22 cellular contexts compared by ENCODE assay signal in the genomic region with DNA sequence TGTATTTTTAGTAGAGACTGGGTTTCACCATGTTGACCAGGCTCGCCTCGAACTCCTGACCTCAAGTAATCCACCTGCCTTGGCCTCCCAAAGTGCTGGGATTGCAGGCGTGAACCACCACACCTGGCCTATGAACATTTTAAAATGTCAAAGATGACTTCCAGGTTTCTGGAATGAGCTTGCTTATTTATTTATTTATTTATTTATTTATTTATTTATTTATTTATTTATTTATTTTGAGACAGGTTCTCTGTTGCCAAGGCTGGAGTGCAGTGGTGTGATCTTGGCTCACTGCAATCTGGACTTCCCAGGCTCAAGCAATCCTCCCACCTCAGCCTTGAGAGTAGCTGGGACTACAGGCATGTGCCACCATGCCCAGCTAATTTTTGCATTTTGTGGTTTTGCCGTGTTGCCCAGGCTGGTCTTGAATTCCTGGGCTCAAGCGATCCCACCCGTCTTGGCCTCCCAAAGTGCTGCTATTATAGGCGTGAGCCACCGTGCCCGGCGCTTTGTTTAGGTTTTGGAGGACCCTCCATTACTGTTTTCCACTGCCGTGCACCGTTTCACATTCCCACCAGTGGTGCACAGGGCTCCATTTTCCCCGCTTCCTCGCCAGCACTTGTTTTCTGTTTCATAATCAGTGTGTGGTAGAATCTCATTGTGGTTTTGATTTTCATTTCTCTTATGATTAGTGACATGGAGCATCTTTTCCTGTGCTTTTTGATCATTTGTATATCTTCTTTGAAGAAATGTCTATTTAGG. TPM values are rescaled to one million over a fixed set of nuclear protein-coding genes. Genes with fewer than 3 reads are reported as not detected.
DNase-seq lines count a peak whose midpoint lies in the region; ATAC-seq, FAIRE-seq and TF ChIP-seq lines count a peak whose summit lies in the region.
"Had no signal": no experiment of that assay in that cellular context is flagged by ENCODE, and none has a peak within 500 bp of the region (broad histone marks: within the 10 kb centered on the region; RNA-seq: fewer than 3 reads in every experiment).

No MANE protein-coding gene starts in this region.

- TF ChIP-seq RAD21 in A549 (conservative IDR thresholded peaks at IDR 0.05 in 1 of 2, IDR thresholded peaks at IDR 0.05 in 1 of 2): no peak

- H3K27me3 ChIP-seq in left lung: no peaks in the 10 kb centered on the region
- H3K27me3 ChIP-seq: BE2C, transverse colon had no signal

- H3K27me3 Mint-ChIP-seq in activated CD4-positive, alpha-beta T cell treated with anti-CD3 and anti-CD28 coated beads for 36 hours: no peaks in the 10 kb centered on the region
- H3K27me3 Mint-ChIP-seq in activated CD4-positive, alpha-beta T cell treated with anti-CD3 and anti-CD28 coated beads, Interleukin-2, amount 10 ng/mL, durations not matched to agents 7 days and 5 days: no peaks in the 10 kb centered on the region
- no peaks in the 10 kb centered on the region for H3K27me3 Mint-ChIP-seq in T-helper 17 cell
- H3K27me3 Mint-ChIP-seq in activated naive CD8-positive, alpha-beta T cell treated with anti-CD3 and anti-CD28 coated beads, Interleukin-2, amount 10 ng/mL, durations not matched to agents 7 days and 5 days: no peaks in the 10 kb centered on the region
- H3K27me3 Mint-ChIP-seq: naive B cell had no signal

- intact Hi-C loops in activated CD4-positive, alpha-beta T cell treated with anti-CD3 and anti-CD28 coated beads for 36 hours (cut with DNase I, micrococcal nuclease): loop anchor here in 1 of 2 experiments (10.0 kb wide), 2 partner anchors 193 to 283 kb away; no protein-coding TSS in a partner anchor
- intact Hi-C loops in Right ventricle myocardium inferior (cut with DNase I) (no loop called here), left lung (cut with DNase I) (no loop called here)

- peak overlapping the region; percentile 17 for H3K27ac Mint-ChIP-seq in activated CD4-positive, alpha-beta T cell treated with anti-CD3 and anti-CD28 coated beads for 36 hours
- no peak overlapping the region for H3K27ac Mint-ChIP-seq in activated CD4-positive, alpha-beta T cell treated with anti-CD3 and anti-CD28 coated beads, Interleukin-2, amount 10 ng/mL, durations not matched to agents 7 days and 5 days
- no peak overlapping the region for H3K27ac Mint-ChIP-seq in T-helper 17 cell
- peak overlapping the region; percentile 59 for H3K27ac Mint-ChIP-seq in activated naive CD8-positive, alpha-beta T cell treated with anti-CD3 and anti-CD28 coated beads, Interleukin-2, amount 10 ng/mL, durations not matched to agents 7 days and 5 days
- H3K27ac Mint-ChIP-seq: T-helper 1 cell treated with Interleukin-12 subunit alpha and Interleukin-12 subunit beta and Interleukin-4 antibody, amounts not matched to agents 30 μg/mL and 1 μg/mL, for 36 hours; WTC11 had no signal

- FAIRE-seq in A549 (lab: Jason Lieb, UNC): no peak
- FAIRE-seq: G401.6 had no signal

- TF ChIP-seq CTCF in A549 (IDR thresholded peaks at IDR 0.05) (no peak), left lung (IDR thresholded peaks at IDR 0.05) (no peak)

- H3K4me1 Mint-ChIP-seq in activated CD4-positive, alpha-beta T cell treated with anti-CD3 and anti-CD28 coated beads for 36 hours: peaks cover 14% of the 10 kb centered on the region
- peaks cover 12% of the 10 kb centered on the region for H3K4me1 Mint-ChIP-seq in activated CD4-positive, alpha-beta T cell treated with anti-CD3 and anti-CD28 coated beads, Interleukin-2, amount 10 ng/mL, durations not matched to agents 7 days and 5 days
- peaks cover 15% of the 10 kb centered on the region for H3K4me1 Mint-ChIP-seq in T-helper 17 cell
- H3K4me1 Mint-ChIP-seq in activated naive CD8-positive, alpha-beta T cell treated with anti-CD3 and anti-CD28 coated beads, Interleukin-2, amount 10 ng/mL, durations not matched to agents 7 days and 5 days: peaks cover 12% of the 10 kb centered on the region
- H3K4me1 Mint-ChIP-seq: WTC11 had no signal

- TF ChIP-seq POLR2A in A549 (IDR thresholded peaks at IDR 0.05; ENCODE audit: low read length): no peak

- H3K27ac ChIP-seq in A549: no peak overlapping the region
- no peak overlapping the region for H3K27ac ChIP-seq in left lung
- H3K27ac ChIP-seq: 22Rv1, transverse colon had no signal

- CTCF ChIA-PET in activated CD4-positive, alpha-beta T cell treated with anti-CD3 and anti-CD28 coated beads for 36 hours (lab: Charles Lee): interaction anchor here (0.6 to 1.6 kb wide), 3 partner anchors 10 to 534 kb away, joined by 3 to 4 read pairs (median 4); no protein-coding TSS in a partner anchor
- CTCF ChIA-PET in activated CD4-positive, alpha-beta T cell treated with anti-CD3 and anti-CD28 coated beads, Interleukin-2, amount 10 ng/mL, durations not matched to agents 7 days and 5 days (lab: Charles Lee): interaction anchor here (0.6 to 2.0 kb wide), 3 partner anchors 18 to 118 kb away, joined by 4 to 7 read pairs (median 5); a partner anchor contains a TSS
- CTCF ChIA-PET in A549 (lab: Yijun Ruan, JAX): interaction anchor here (0.8 kb wide), 1 partner anchor 118 kb away, joined by 3 read pairs; no protein-coding TSS in a partner anchor

- POLR2A ChIA-PET in activated CD4-positive, alpha-beta T cell treated with anti-CD3 and anti-CD28 coated beads for 36 hours (lab: Charles Lee): interaction anchor here (0.5 to 1.0 kb wide), 2 partner anchors 79 to 178 kb away, joined by 3 read pairs; no protein-coding TSS in a partner anchor
- POLR2A ChIA-PET in activated CD4-positive, alpha-beta T cell treated with anti-CD3 and anti-CD28 coated beads, Interleukin-2, amount 10 ng/mL, durations not matched to agents 7 days and 5 days (lab: Charles Lee): no interaction called here
- POLR2A ChIA-PET in A549 (lab: Yijun Ruan, JAX): no interaction called here
- POLR2A ChIA-PET in activated naive CD8-positive, alpha-beta T cell treated with anti-CD3 and anti-CD28 coated beads, Interleukin-2, amount 10 ng/mL, durations not matched to agents 7 days and 5 days (lab: Charles Lee): no interaction called here

- DNase-seq in activated CD4-positive, alpha-beta T cell treated with anti-CD3 and anti-CD28 coated beads for 36 hours: peak; percentile 66
- DNase-seq in activated CD4-positive, alpha-beta T cell treated with anti-CD3 and anti-CD28 coated beads, Interleukin-2, amount 10 ng/mL, durations not matched to agents 7 days and 5 days: no peak
- DNase-seq in A549 (ENCODE audit: low read depth in 1 of 2, low spot score in 1 of 2) (no peak), T-helper 17 cell (no peak), Right ventricle myocardium inferior (ENCODE audit: missing footprints) (no peak), left lung (no peak)
- DNase-seq in activated naive CD8-positive, alpha-beta T cell treated with anti-CD3 and anti-CD28 coated beads, Interleukin-2, amount 10 ng/mL, durations not matched to agents 7 days and 5 days: no peak
- DNase-seq: BE2C, hippocampal formation, islet precursor cell, KBM-7, naive B cell, NCI-H2081 treated with DMSO at 0.1 percent for 48 hours, OCI-M1, posterior cingulate gyrus, transverse colon had no signal

- H3K9me3 Mint-ChIP-seq in activated CD4-positive, alpha-beta T cell treated with anti-CD3 and anti-CD28 coated beads for 36 hours (ENCODE audit: low read depth): no peaks in the 10 kb centered on the region
- H3K9me3 Mint-ChIP-seq in activated CD4-positive, alpha-beta T cell treated with anti-CD3 and anti-CD28 coated beads, Interleukin-2, amount 10 ng/mL, durations not matched to agents 7 days and 5 days: no peaks in the 10 kb centered on the region
- no peaks in the 10 kb centered on the region for H3K9me3 Mint-ChIP-seq in activated naive CD8-positive, alpha-beta T cell treated with anti-CD3 and anti-CD28 coated beads, Interleukin-2, amount 10 ng/mL, durations not matched to agents 7 days and 5 days
- H3K9me3 Mint-ChIP-seq: naive B cell; T-helper 1 cell treated with Interleukin-12 subunit alpha and Interleukin-12 subunit beta and Interleukin-4 antibody, amounts not matched to agents 30 μg/mL and 1 μg/mL, for 36 hours; WTC11 had no signal

- H3K4me2 ChIP-seq in A549: no peak overlapping the region

- H3K9me3 ChIP-seq in A549 (no peaks in the 10 kb centered on the region), T-helper 17 cell (ENCODE audit: control insufficient read depth, low read length, poor library complexity, severe bottlenecking) (no peaks in the 10 kb centered on the region), left lung (no peaks in the 10 kb centered on the region)
- H3K9me3 ChIP-seq: BE2C, transverse colon had no signal

- no peak overlapping the region for H3K4me3 ChIP-seq in A549
- H3K4me3 ChIP-seq in left lung: no peak overlapping the region
- H3K4me3 ChIP-seq: transverse colon had no signal

- H3K4me1 ChIP-seq in A549: no peaks in the 10 kb centered on the region
- no peaks in the 10 kb centered on the region for H3K4me1 ChIP-seq in left lung
- H3K4me1 ChIP-seq: BE2C, transverse colon had no signal

- peak; percentile 88 for ATAC-seq in activated CD4-positive, alpha-beta T cell treated with anti-CD3 and anti-CD28 coated beads for 36 hours
- ATAC-seq in A549: no peak
- ATAC-seq in T-helper 17 cell: peak; percentile 21
- peak; percentile 19 for ATAC-seq in activated naive CD8-positive, alpha-beta T cell treated with anti-CD3 and anti-CD28 coated beads, Interleukin-2, amount 10 ng/mL, durations not matched to agents 7 days and 5 days (ENCODE audit: low read depth)
- no peak for ATAC-seq in Right ventricle myocardium inferior
- ATAC-seq in left lung: no peak
- no peak for ATAC-seq in GM19397 (IDR thresholded peaks at IDR 0.05; ENCODE audit: unreplicated experiment)
- ATAC-seq: WTC11 had no signal

- 94% methylated on average over 14 of the region's 14 CpGs for WGBS in A549 (ENCODE audit: missing lambda C conversion rate)

- no peak overlapping the region for H3K4me3 Mint-ChIP-seq in activated CD4-positive, alpha-beta T cell treated with anti-CD3 and anti-CD28 coated beads for 36 hours
- H3K4me3 Mint-ChIP-seq in activated CD4-positive, alpha-beta T cell treated with anti-CD3 and anti-CD28 coated beads, Interleukin-2, amount 10 ng/mL, durations not matched to agents 7 days and 5 days: no peak overlapping the region
- peak overlapping the region; percentile 61 for H3K4me3 Mint-ChIP-seq in T-helper 17 cell
- H3K4me3 Mint-ChIP-seq in activated naive CD8-positive, alpha-beta T cell treated with anti-CD3 and anti-CD28 coated beads, Interleukin-2, amount 10 ng/mL, durations not matched to agents 7 days and 5 days: peak overlapping the region; percentile 7
- H3K4me3 Mint-ChIP-seq: naive B cell; T-helper 1 cell treated with Interleukin-12 subunit alpha and Interleukin-12 subunit beta and Interleukin-4 antibody, amounts not matched to agents 30 μg/mL and 1 μg/mL, for 36 hours; WTC11 had no signal

- H3K36me3 ChIP-seq in left lung: peaks cover 0 to 97% of the 10 kb centered on the region in 2 donors

- no peak for TF ChIP-seq EP300 in A549 (IDR thresholded peaks at IDR 0.05)

- peaks cover 37% of the 10 kb centered on the region for H3K36me3 Mint-ChIP-seq in activated CD4-positive, alpha-beta T cell treated with anti-CD3 and anti-CD28 coated beads for 36 hours (ENCODE audit: low read depth)
- H3K36me3 Mint-ChIP-seq in activated CD4-positive, alpha-beta T cell treated with anti-CD3 and anti-CD28 coated beads, Interleukin-2, amount 10 ng/mL, durations not matched to agents 7 days and 5 days (ENCODE audit: low read depth): peaks cover 41% of the 10 kb centered on the region
- H3K36me3 Mint-ChIP-seq in T-helper 17 cell (ENCODE audit: low read depth): peaks cover 12% of the 10 kb centered on the region
- H3K36me3 Mint-ChIP-seq in activated naive CD8-positive, alpha-beta T cell treated with anti-CD3 and anti-CD28 coated beads, Interleukin-2, amount 10 ng/mL, durations not matched to agents 7 days and 5 days: peaks cover 22% of the 10 kb centered on the region

RNA-seq across cellular contexts. Expression of a gene that starts 6.4 kb away (rescaled TPM):
- under 1 TPM; 0.59 to 0.65 TPM for total RNA-seq in activated CD4-positive, alpha-beta T cell treated with anti-CD3 and anti-CD28 coated beads for 36 hours
- under 1 TPM; 0.30 to 0.52 TPM for total RNA-seq in activated CD4-positive, alpha-beta T cell treated with anti-CD3 and anti-CD28 coated beads, Interleukin-2, amount 10 ng/mL, durations not matched to agents 7 days and 5 days
- polyA plus RNA-seq in A549 (2011; rRNA removed) (1.4 and 1.7 TPM in 2 replicates), A549 (2017; fragmentation: RNase III; extraction: RNeasy Plus Mini Kit Qiagen cat#74134 plus additional on column Dnase treatment) (0.66 to 1.2 TPM (median 0.94 TPM) in 3 replicates)
- polyA plus RNA-seq in A549 (2012; cell fraction: cytosol; rRNA removed): 0.81 and 1.0 TPM in 2 replicates
- polyA plus RNA-seq in A549 (2012; cell fraction: nucleus; rRNA removed): 1.3 and 2.1 TPM in 2 replicates
- 3.4 and 5.7 TPM in 2 replicates for polyA minus RNA-seq in A549 (2011; rRNA and poly(A)+ RNA removed)
- total RNA-seq in T-helper 17 cell (1 to 10 TPM in 1 of 2 donors, under 1 TPM in 1; 0.97 to 1.1 TPM), Right ventricle myocardium inferior (1.3 TPM), left lung (1 to 10 TPM; 5.2 to 8.4 TPM)
- 1 to 10 TPM; 1.4 TPM for total RNA-seq in activated naive CD8-positive, alpha-beta T cell treated with anti-CD3 and anti-CD28 coated beads, Interleukin-2, amount 10 ng/mL, durations not matched to agents 7 days and 5 days

RNA-seq across cellular contexts. Expression of a gene that starts 23.4 kb away (rescaled TPM):
- total RNA-seq in activated CD4-positive, alpha-beta T cell treated with anti-CD3 and anti-CD28 coated beads for 36 hours: 10 to 100 TPM; 50.4 to 56.2 TPM
- total RNA-seq in activated CD4-positive, alpha-beta T cell treated with anti-CD3 and anti-CD28 coated beads, Interleukin-2, amount 10 ng/mL, durations not matched to agents 7 days and 5 days: 10 to 100 TPM; 60.0 to 62.0 TPM
- 81.4 and 89.3 TPM in 2 replicates for polyA plus RNA-seq in A549 (2011; rRNA removed)
- 215 and 228 TPM in 2 replicates for polyA plus RNA-seq in A549 (2012; cell fraction: cytosol; rRNA removed)
- polyA plus RNA-seq in A549 (2012; cell fraction: nucleus; rRNA removed): 141 and 143 TPM in 2 replicates
- 147 to 164 TPM (median 154 TPM) in 3 replicates for polyA plus RNA-seq in A549 (2017; fragmentation: RNase III; extraction: RNeasy Plus Mini Kit Qiagen cat#74134 plus additional on column Dnase treatment)
- polyA minus RNA-seq in A549 (2011; rRNA and poly(A)+ RNA removed): 32.1 and 48.0 TPM in 2 replicates
- 10 to 100 TPM; 40.5 to 51.3 TPM for total RNA-seq in T-helper 17 cell
- total RNA-seq in activated naive CD8-positive, alpha-beta T cell treated with anti-CD3 and anti-CD28 coated beads, Interleukin-2, amount 10 ng/mL, durations not matched to agents 7 days and 5 days: 10 to 100 TPM; 50.8 to 57.9 TPM
- total RNA-seq in Right ventricle myocardium inferior: 35.4 TPM
- 10 to 100 TPM; 39.3 to 53.8 TPM for total RNA-seq in left lung

RNA-seq across cellular contexts. Expression of a gene that starts 53.3 kb away (rescaled TPM):
- total RNA-seq in activated CD4-positive, alpha-beta T cell treated with anti-CD3 and anti-CD28 coated beads for 36 hours: not detected
- total RNA-seq in activated CD4-positive, alpha-beta T cell treated with anti-CD3 and anti-CD28 coated beads, Interleukin-2, amount 10 ng/mL, durations not matched to agents 7 days and 5 days: not detected
- polyA plus RNA-seq in A549 (2011; rRNA removed) (1.3 and 1.7 TPM in 2 replicates), A549 (2017; fragmentation: RNase III; extraction: RNeasy Plus Mini Kit Qiagen cat#74134 plus additional on column Dnase treatment) (1.8 to 2.6 TPM (median 2.0 TPM) in 3 replicates)
- 1.7 and 2.0 TPM in 2 replicates for polyA plus RNA-seq in A549 (2012; cell fraction: cytosol; rRNA removed)
- 0.98 and 1.4 TPM in 2 replicates for polyA plus RNA-seq in A549 (2012; cell fraction: nucleus; rRNA removed)
- 1.6 and 2.8 TPM in 2 replicates for polyA minus RNA-seq in A549 (2011; rRNA and poly(A)+ RNA removed)
- total RNA-seq in T-helper 17 cell (not detected), Right ventricle myocardium inferior (2.3 TPM), left lung (1 to 10 TPM in 1 of 2 donors, under 1 TPM in 1; 0.85 to 2.1 TPM)
- total RNA-seq in activated naive CD8-positive, alpha-beta T cell treated with anti-CD3 and anti-CD28 coated beads, Interleukin-2, amount 10 ng/mL, durations not matched to agents 7 days and 5 days: not detected
- total RNA-seq: fibroblast of villous mesenchyme had no signal

Comparison
In these comparisons a context has a peak if more than half of its experiments do, and no peak if none do; other contexts are left out.
1. H3K27ac Mint-ChIP-seq: peak in activated CD4-positive, alpha-beta T cell treated with anti-CD3 and anti-CD28 coated beads for 36 hours (single experiment) and activated naive CD8-positive, alpha-beta T cell treated with anti-CD3 and anti-CD28 coated beads, Interleukin-2, amount 10 ng/mL, durations not matched to agents 7 days and 5 days (single experiment); none in activated CD4-positive, alpha-beta T cell treated with anti-CD3 and anti-CD28 coated beads, Interleukin-2, amount 10 ng/mL, durations not matched to agents 7 days and 5 days (single experiment) and T-helper 17 cell (single experiment).
2. ATAC-seq: peak in activated CD4-positive, alpha-beta T cell treated with anti-CD3 and anti-CD28 coated beads for 36 hours (single experiment), T-helper 17 cell (single experiment) and activated naive CD8-positive, alpha-beta T cell treated with anti-CD3 and anti-CD28 coated beads, Interleukin-2, amount 10 ng/mL, durations not matched to agents 7 days and 5 days (single experiment); none in A549 (0 of 2), Right ventricle myocardium inferior (single experiment), left lung (single experiment) and GM19397 (single experiment).
3. H3K4me3 Mint-ChIP-seq: peak in T-helper 17 cell (single experiment) and activated naive CD8-positive, alpha-beta T cell treated with anti-CD3 and anti-CD28 coated beads, Interleukin-2, amount 10 ng/mL, durations not matched to agents 7 days and 5 days (single experiment); none in activated CD4-positive, alpha-beta T cell treated with anti-CD3 and anti-CD28 coated beads for 36 hours (single experiment) and activated CD4-positive, alpha-beta T cell treated with anti-CD3 and anti-CD28 coated beads, Interleukin-2, amount 10 ng/mL, durations not matched to agents 7 days and 5 days (single experiment).